ENCODE assay signal across 8 cellular contexts in the genomic region with DNA sequence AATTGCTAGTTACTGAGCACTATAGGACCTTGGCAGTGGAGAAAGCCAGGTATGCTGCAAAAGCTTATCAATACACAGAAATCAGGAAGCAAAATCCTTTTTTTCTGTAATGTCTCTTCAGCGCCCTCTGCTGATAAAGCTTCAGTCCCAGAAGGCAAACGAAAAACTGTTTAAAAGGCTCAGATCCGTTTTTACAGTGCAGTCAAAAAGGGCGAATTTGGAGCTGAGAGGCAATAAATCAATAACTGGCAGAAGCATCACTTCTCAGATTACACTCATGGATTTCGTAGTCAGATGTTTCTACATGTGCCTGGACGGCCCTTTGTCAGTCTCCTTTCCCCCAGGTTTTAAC. TPM values are rescaled to one million over a fixed set of nuclear protein-coding genes. Genes with fewer than 3 reads are reported as not detected.
A peak's percentile ranks its signal among the peaks of the same experiment; 100 is the strongest.
DNase-seq lines count a peak whose midpoint lies in the region; TF ChIP-seq lines count a peak whose summit lies in the region.

No MANE protein-coding gene starts in this region.

- H3K36me3 ChIP-seq in adipocyte (ENCODE audit: control insufficient read depth, insufficient read depth, low read length, severe bottlenecking), result no peaks in the 10 kb centered on the region

- TF ChIP-seq CTCF in GM20000 (IDR thresholded peaks at IDR 0.05; ENCODE audit: extremely low read depth, missing control alignments), result no peak

- H3K27ac Mint-ChIP-seq in immature natural killer cell, result peak overlapping the region; percentile 88 to 98 (median 94)

- H3K4me1 Mint-ChIP-seq in immature natural killer cell, result peaks cover 33 to 41% of the 10 kb centered on the region in 2 donors

- peak; percentile 77 for DNase-seq in CD1c-positive myeloid dendritic cell (ENCODE audit: extremely low spot score)
- DNase-seq in GM20000 (ENCODE audit: low spot score), result peak; percentile 22
- DNase-seq in NCI-H2171 treated with DMSO at 0.1 percent for 48 hours (lab: John Stamatoyannopoulos, UW), result peak; percentile 85
- DNase-seq in adipocyte (ENCODE audit: low read depth), result peak; percentile 53
- DNase-seq in immature natural killer cell, result peak in 1 of 3 donors; percentile 38
- DNase-seq in stimulated activated CD8-positive, alpha-beta memory T cell treated with anti-CD3 and anti-CD28 coated beads, Interleukin-4, amount 100 ng/mL, for 48 hours, result peak; percentile 37
- DNase-seq in cortex of kidney (lab: John Stamatoyannopoulos, UW), result no peak
- DNase-seq in RKO (ENCODE audit: low spot score), result no peak

- no peaks in the 10 kb centered on the region for H3K27me3 ChIP-seq in adipocyte (replicated peaks; ENCODE audit: control insufficient read depth, insufficient read depth, low read length)

- H3K9me3 ChIP-seq in adipocyte (ENCODE audit: control insufficient read depth, low read length), result peaks cover 7% of the 10 kb centered on the region

- H3K4me3 Mint-ChIP-seq in immature natural killer cell, result peak overlapping the region; percentile 88 to 95 (median 92)

- peaks cover 22% of the 10 kb centered on the region for H3K4me1 ChIP-seq in adipocyte (ENCODE audit: control insufficient read depth, insufficient read depth, low read length)

- H3K36me3 Mint-ChIP-seq in immature natural killer cell, result no peaks in the 10 kb centered on the region

- H3K27me3 Mint-ChIP-seq in immature natural killer cell (ENCODE audit: low read depth in 3 of 3), result peaks cover 0 to 20% (median 1%) of the 10 kb centered on the region in 3 donors

- peak overlapping the region; percentile 89 for H3K9ac ChIP-seq in adipocyte (ENCODE audit: low read length)

- H3K4me3 ChIP-seq in adipocyte (ENCODE audit: low read length), result peak overlapping the region; percentile 96

- no peaks in the 10 kb centered on the region for H3K9me3 Mint-ChIP-seq in immature natural killer cell

RNA-seq across cellular contexts. Expression of a gene that starts 1.1 kb away (rescaled TPM):
- 10 to 100 TPM; 12.4 to 18.1 (median 14.4) TPM for polyA plus RNA-seq in immature natural killer cell

Comparison
In these comparisons a context has a peak if more than half of its experiments do, and no peak if none do; other contexts are left out.
1. DNase-seq: peak in CD1c-positive myeloid dendritic cell (single experiment), GM20000 (single experiment), NCI-H2171 treated with DMSO at 0.1 percent for 48 hours (single experiment), adipocyte (single experiment) and stimulated activated CD8-positive, alpha-beta memory T cell treated with anti-CD3 and anti-CD28 coated beads, Interleukin-4, amount 100 ng/mL, for 48 hours (single experiment); none in cortex of kidney (single experiment) and RKO (single experiment).